1 cellular context compared by ENCODE assay signal in the genomic region with DNA sequence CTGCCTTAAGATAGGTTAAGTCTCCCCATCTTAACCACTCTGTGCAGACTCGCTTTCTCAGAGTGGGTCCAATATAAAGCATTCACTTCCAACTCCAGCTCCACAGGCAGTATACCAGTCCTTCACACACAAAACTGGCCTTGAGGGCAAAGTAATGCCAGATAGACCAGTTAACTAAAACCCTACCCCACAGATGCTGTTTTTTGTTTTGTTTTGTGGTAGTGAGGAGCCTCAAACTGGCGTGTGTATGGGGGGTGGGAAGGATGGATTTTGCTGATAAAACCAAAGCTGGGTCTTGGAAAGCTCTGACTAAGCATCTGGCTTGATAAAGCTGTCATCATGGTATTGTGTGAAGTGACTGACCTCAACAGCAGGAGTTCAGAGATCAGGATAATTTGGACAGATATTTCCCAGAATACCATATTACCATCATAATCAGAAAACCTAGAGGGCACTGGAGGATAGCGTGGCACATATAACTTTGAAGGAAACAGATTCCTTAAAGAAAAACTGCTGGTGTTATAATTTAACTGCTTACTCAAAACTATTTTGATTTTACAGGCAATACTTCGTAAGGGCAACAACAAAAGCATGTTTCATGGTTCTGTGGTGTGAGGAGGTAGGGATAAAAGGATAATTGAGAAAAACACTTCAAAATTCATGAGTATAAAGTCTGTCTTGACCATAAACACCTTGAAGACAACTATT.
TF ChIP-seq lines count a peak whose summit lies in the region.

No MANE protein-coding gene starts in this region.

TF ChIP-seq in K562, 482 proteins besides CTCF, POLR2A, EP300 and RAD21 (continued from another document and continues in another):
- TF ChIP-seq CHD7 (IDR thresholded peaks at IDR 0.05; ENCODE audit: low read depth, low read length) (no peak), PHF21A (IDR thresholded peaks at IDR 0.05; ENCODE audit: borderline replicate concordance, low read depth) (no peak), CC2D1A (IDR thresholded peaks at IDR 0.05) (peak; percentile 39; the same call in 1 of the 2 replicates), LCOR (CRISPR knock-in tag; IDR thresholded peaks at IDR 0.05) (peak; percentile 14; the same call in 1 of the 2 replicates), SRF (CRISPR knock-in tag; IDR thresholded peaks at IDR 0.05) (peak in 1 of 2 experiments; percentile 33; a peak in 1 of 4 replicates), ZNF134 (CRISPR knock-in tag; conservative IDR thresholded peaks at IDR 0.05) (0 out of 2 replicates have a peak, but pooled peaks have one; percentile 48), KHSRP (IDR thresholded peaks at IDR 0.05) (peak; percentile 63; the same call in 1 of the 2 replicates), HCFC1 (IDR thresholded peaks at IDR 0.05; ENCODE audit: low read depth, low read length) (no peak), TCF7 (IDR thresholded peaks at IDR 0.05; ENCODE audit: borderline replicate concordance) (0 out of 2 replicates have a peak, but pooled peaks have one; percentile 33), ZNF263 (CRISPR knock-in tag; IDR thresholded peaks at IDR 0.05; ENCODE audit: borderline replicate concordance) (no peak), SRSF7 (optimal IDR thresholded peaks at IDR 0.05; ENCODE audit: low read depth, low read length) (no peak), SNAPC5 (CRISPR knock-in tag; IDR thresholded peaks at IDR 0.05) (no peak), DACH1 (IDR thresholded peaks at IDR 0.05; ENCODE audit: partially characterized antibody) (peak; percentile 57), FOXM1 (IDR thresholded peaks at IDR 0.05; ENCODE audit: low read depth) (peak; percentile 84), FOXM1 (CRISPR knock-in tag; IDR thresholded peaks at IDR 0.05; ENCODE audit: low read depth) (no peak), COPS2 (conservative IDR thresholded peaks at IDR 0.05) (no peak), HDAC3 (IDR thresholded peaks at IDR 0.05; ENCODE audit: borderline replicate concordance, partially characterized antibody) (peak; percentile 95), MCM2 (IDR thresholded peaks at IDR 0.05; ENCODE audit: low read depth) (no peak), GABPA (tag; conservative IDR thresholded peaks at IDR 0.05; ENCODE audit: low read depth) (no peak), NFRKB (IDR thresholded peaks at IDR 0.05; ENCODE audit: low read depth) (no peak), DLX4 (CRISPR knock-in tag; IDR thresholded peaks at IDR 0.05) (no peak), EP400 (IDR thresholded peaks at IDR 0.05) (peak; percentile 43), ARHGAP35 (IDR thresholded peaks at IDR 0.05; ENCODE audit: partially characterized antibody) (no peak), ZNF23 (CRISPR knock-in tag; IDR thresholded peaks at IDR 0.05) (no peak), NR4A1 (CRISPR knock-in tag; IDR thresholded peaks at IDR 0.05) (no peak), NR4A1 (tag; IDR thresholded peaks at IDR 0.05) (peak; percentile 64; the same call in 1 of the 2 replicates), HINFP (tag; conservative IDR thresholded peaks at IDR 0.05; ENCODE audit: low read depth) (no peak; the same call in 1 of the 2 replicates), ZNF766 (CRISPR knock-in tag; conservative IDR thresholded peaks at IDR 0.05) (peak; percentile 82; the same call in 1 of the 2 replicates), ZNF3 (CRISPR knock-in tag; IDR thresholded peaks at IDR 0.05) (no peak), HMGN3 (IDR thresholded peaks at IDR 0.05; ENCODE audit: borderline replicate concordance, extremely low read depth, insufficient read length, low read depth, low read length) (no peak), ZNF551 (CRISPR knock-in tag; IDR thresholded peaks at IDR 0.05) (no peak), IFI16 (CRISPR knock-in tag; IDR thresholded peaks at IDR 0.05) (no peak), CCAR2 (IDR thresholded peaks at IDR 0.05; ENCODE audit: low read depth, low read length) (no peak), CEBPG (CRISPR knock-in tag; IDR thresholded peaks at IDR 0.05) (no peak), CEBPG (tag; conservative IDR thresholded peaks at IDR 0.05 in 1 of 2, IDR thresholded peaks at IDR 0.05 in 1 of 2) (no peak), EGR1 (conservative IDR thresholded peaks at IDR 0.05) (peak; percentile 62), CXXC5 (CRISPR knock-in tag; IDR thresholded peaks at IDR 0.05) (peak; percentile 84), MECOM (CRISPR knock-in tag; IDR thresholded peaks at IDR 0.05) (no peak), PHF8 (IDR thresholded peaks at IDR 0.05; ENCODE audit: borderline replicate concordance, low read length) (no peak), RFX7 (CRISPR knock-in tag; IDR thresholded peaks at IDR 0.05) (no peak)
- TF ChIP-seq, protein P1, sequence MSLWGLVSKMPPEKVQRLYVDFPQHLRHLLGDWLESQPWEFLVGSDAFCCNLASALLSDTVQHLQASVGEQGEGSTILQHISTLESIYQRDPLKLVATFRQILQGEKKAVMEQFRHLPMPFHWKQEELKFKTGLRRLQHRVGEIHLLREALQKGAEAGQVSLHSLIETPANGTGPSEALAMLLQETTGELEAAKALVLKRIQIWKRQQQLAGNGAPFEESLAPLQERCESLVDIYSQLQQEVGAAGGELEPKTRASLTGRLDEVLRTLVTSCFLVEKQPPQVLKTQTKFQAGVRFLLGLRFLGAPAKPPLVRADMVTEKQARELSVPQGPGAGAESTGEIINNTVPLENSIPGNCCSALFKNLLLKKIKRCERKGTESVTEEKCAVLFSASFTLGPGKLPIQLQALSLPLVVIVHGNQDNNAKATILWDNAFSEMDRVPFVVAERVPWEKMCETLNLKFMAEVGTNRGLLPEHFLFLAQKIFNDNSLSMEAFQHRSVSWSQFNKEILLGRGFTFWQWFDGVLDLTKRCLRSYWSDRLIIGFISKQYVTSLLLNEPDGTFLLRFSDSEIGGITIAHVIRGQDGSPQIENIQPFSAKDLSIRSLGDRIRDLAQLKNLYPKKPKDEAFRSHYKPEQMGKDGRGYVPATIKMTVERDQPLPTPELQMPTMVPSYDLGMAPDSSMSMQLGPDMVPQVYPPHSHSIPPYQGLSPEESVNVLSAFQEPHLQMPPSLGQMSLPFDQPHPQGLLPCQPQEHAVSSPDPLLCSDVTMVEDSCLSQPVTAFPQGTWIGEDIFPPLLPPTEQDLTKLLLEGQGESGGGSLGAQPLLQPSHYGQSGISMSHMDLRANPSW (CRISPR knock-in tag; IDR thresholded peaks at IDR 0.05): no peak
- TF ChIP-seq, protein P2, sequence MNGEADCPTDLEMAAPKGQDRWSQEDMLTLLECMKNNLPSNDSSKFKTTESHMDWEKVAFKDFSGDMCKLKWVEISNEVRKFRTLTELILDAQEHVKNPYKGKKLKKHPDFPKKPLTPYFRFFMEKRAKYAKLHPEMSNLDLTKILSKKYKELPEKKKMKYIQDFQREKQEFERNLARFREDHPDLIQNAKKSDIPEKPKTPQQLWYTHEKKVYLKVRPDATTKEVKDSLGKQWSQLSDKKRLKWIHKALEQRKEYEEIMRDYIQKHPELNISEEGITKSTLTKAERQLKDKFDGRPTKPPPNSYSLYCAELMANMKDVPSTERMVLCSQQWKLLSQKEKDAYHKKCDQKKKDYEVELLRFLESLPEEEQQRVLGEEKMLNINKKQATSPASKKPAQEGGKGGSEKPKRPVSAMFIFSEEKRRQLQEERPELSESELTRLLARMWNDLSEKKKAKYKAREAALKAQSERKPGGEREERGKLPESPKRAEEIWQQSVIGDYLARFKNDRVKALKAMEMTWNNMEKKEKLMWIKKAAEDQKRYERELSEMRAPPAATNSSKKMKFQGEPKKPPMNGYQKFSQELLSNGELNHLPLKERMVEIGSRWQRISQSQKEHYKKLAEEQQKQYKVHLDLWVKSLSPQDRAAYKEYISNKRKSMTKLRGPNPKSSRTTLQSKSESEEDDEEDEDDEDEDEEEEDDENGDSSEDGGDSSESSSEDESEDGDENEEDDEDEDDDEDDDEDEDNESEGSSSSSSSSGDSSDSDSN (IDR thresholded peaks at IDR 0.05; ENCODE audit: borderline replicate concordance in 1 of 2, low read depth in 2 of 2, low read length in 2 of 2): no peak
- TF ChIP-seq, protein P3, sequence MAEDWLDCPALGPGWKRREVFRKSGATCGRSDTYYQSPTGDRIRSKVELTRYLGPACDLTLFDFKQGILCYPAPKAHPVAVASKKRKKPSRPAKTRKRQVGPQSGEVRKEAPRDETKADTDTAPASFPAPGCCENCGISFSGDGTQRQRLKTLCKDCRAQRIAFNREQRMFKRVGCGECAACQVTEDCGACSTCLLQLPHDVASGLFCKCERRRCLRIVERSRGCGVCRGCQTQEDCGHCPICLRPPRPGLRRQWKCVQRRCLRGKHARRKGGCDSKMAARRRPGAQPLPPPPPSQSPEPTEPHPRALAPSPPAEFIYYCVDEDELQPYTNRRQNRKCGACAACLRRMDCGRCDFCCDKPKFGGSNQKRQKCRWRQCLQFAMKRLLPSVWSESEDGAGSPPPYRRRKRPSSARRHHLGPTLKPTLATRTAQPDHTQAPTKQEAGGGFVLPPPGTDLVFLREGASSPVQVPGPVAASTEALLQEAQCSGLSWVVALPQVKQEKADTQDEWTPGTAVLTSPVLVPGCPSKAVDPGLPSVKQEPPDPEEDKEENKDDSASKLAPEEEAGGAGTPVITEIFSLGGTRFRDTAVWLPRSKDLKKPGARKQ (CRISPR knock-in tag; IDR thresholded peaks at IDR 0.05): no peak
